Comparison of ENCODE assay signal across 1 cellular context in the genomic region with DNA sequence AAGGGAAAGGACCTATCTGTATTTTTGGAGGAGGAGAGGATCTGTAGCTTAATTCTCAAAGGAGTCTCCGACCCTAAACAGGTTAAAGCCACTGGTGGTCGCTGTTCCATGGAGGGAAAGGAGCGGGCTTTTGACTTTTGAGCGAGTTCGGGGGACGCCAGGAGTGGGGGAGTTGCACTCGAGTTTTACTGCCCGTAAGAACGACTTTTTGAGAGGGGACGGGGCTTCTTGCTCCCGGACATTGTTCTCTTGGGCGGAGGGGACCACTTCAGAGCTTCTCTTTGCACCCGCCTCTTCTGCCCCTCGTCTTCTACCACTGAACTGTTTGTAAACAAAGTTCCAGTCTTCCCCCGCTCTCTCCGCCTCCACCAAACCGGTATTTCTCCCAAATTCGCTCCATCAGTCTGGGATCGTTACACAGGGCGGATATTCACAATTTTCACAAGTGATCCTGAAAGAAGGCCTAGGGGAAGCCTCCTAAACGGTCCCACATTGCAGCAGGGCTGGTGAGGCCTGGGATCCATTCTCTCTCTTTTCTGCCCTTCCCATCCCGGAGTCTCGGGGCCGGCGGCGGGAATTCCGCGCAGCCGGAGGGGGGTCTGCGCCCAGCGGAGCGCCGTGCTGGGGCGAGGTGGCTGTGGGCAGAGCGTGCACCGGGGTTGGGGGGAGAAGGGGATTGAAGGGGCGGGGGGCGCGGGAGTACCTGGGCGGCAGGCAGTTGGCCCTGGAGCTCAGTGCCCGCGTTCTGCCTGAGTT.
TF ChIP-seq lines count a peak whose summit lies in the region.

No MANE protein-coding gene starts in this region.

TF ChIP-seq in GM12878, 131 proteins besides CTCF, POLR2A, EP300 and RAD21 (continued from another document):
- TF ChIP-seq HCFC1 (IDR thresholded peaks at IDR 0.05; ENCODE audit: low read length): no peak
- TF ChIP-seq, protein P1, sequence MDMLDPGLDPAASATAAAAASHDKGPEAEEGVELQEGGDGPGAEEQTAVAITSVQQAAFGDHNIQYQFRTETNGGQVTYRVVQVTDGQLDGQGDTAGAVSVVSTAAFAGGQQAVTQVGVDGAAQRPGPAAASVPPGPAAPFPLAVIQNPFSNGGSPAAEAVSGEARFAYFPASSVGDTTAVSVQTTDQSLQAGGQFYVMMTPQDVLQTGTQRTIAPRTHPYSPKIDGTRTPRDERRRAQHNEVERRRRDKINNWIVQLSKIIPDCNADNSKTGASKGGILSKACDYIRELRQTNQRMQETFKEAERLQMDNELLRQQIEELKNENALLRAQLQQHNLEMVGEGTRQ (IDR thresholded peaks at IDR 0.05; ENCODE audit: borderline replicate concordance, low read depth, low read length): no peak
- TF ChIP-seq PML (IDR thresholded peaks at IDR 0.05; ENCODE audit: low read length): no peak
- TF ChIP-seq SREBF1 (IDR thresholded peaks at IDR 0.05; ENCODE audit: low read length): no peak
- TF ChIP-seq GATAD2B (conservative IDR thresholded peaks at IDR 0.05; ENCODE audit: low read depth): no peak
- TF ChIP-seq CHD2 (IDR thresholded peaks at IDR 0.05; ENCODE audit: borderline replicate concordance, low read depth, low read length): no peak
- TF ChIP-seq, protein P2, sequence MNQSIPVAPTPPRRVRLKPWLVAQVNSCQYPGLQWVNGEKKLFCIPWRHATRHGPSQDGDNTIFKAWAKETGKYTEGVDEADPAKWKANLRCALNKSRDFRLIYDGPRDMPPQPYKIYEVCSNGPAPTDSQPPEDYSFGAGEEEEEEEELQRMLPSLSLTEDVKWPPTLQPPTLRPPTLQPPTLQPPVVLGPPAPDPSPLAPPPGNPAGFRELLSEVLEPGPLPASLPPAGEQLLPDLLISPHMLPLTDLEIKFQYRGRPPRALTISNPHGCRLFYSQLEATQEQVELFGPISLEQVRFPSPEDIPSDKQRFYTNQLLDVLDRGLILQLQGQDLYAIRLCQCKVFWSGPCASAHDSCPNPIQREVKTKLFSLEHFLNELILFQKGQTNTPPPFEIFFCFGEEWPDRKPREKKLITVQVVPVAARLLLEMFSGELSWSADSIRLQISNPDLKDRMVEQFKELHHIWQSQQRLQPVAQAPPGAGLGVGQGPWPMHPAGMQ (IDR thresholded peaks at IDR 0.05; ENCODE audit: borderline replicate concordance): no peak
- no peak for TF ChIP-seq JUNB (IDR thresholded peaks at IDR 0.05)
- TF ChIP-seq ASH2L (IDR thresholded peaks at IDR 0.05; ENCODE audit: borderline replicate concordance, low read depth): no peak
- TF ChIP-seq ETV6 (conservative IDR thresholded peaks at IDR 0.05 in 1 of 2, IDR thresholded peaks at IDR 0.05 in 1 of 2; ENCODE audit: borderline replicate concordance in 1 of 2, low read depth in 1 of 2): no peak
- TF ChIP-seq, protein P3, sequence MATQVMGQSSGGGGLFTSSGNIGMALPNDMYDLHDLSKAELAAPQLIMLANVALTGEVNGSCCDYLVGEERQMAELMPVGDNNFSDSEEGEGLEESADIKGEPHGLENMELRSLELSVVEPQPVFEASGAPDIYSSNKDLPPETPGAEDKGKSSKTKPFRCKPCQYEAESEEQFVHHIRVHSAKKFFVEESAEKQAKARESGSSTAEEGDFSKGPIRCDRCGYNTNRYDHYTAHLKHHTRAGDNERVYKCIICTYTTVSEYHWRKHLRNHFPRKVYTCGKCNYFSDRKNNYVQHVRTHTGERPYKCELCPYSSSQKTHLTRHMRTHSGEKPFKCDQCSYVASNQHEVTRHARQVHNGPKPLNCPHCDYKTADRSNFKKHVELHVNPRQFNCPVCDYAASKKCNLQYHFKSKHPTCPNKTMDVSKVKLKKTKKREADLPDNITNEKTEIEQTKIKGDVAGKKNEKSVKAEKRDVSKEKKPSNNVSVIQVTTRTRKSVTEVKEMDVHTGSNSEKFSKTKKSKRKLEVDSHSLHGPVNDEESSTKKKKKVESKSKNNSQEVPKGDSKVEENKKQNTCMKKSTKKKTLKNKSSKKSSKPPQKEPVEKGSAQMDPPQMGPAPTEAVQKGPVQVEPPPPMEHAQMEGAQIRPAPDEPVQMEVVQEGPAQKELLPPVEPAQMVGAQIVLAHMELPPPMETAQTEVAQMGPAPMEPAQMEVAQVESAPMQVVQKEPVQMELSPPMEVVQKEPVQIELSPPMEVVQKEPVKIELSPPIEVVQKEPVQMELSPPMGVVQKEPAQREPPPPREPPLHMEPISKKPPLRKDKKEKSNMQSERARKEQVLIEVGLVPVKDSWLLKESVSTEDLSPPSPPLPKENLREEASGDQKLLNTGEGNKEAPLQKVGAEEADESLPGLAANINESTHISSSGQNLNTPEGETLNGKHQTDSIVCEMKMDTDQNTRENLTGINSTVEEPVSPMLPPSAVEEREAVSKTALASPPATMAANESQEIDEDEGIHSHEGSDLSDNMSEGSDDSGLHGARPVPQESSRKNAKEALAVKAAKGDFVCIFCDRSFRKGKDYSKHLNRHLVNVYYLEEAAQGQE (IDR thresholded peaks at IDR 0.05; ENCODE audit: low read depth, low read length): no peak
- no peak for TF ChIP-seq NFIC (IDR thresholded peaks at IDR 0.05; ENCODE audit: low read depth, low read length)
TF ChIP-seq in GM12878: peak in this region for 0.
